1 cellular context compared by ENCODE assay signal in genomic region chr12:49108958-49109404, GRCh38.
TF ChIP-seq lines count a peak whose summit lies in the region.

No MANE protein-coding gene starts in this region.

TF ChIP-seq in GM12878, 131 proteins besides CTCF, POLR2A, EP300 and RAD21:
- TF ChIP-seq CEBPZ (IDR thresholded peaks at IDR 0.05; ENCODE audit: low read depth, low read length) (no peak), ZBTB11 (CRISPR knock-in tag; IDR thresholded peaks at IDR 0.05) (no peak), RBBP5 (conservative IDR thresholded peaks at IDR 0.05) (no peak), TCF3 (IDR thresholded peaks at IDR 0.05; ENCODE audit: borderline replicate concordance, insufficient read depth, low read depth, low read length) (no peak), SIX5 (IDR thresholded peaks at IDR 0.05; ENCODE audit: low read depth, low read length, severe bottlenecking) (no peak), POLR2AphosphoS5 (IDR thresholded peaks at IDR 0.05; ENCODE audit: low read length) (no peak), PML (IDR thresholded peaks at IDR 0.05; ENCODE audit: low read length) (no peak), CREM (IDR thresholded peaks at IDR 0.05; ENCODE audit: low read depth) (no peak), SREBF1 (IDR thresholded peaks at IDR 0.05; ENCODE audit: low read length) (no peak), HCFC1 (IDR thresholded peaks at IDR 0.05; ENCODE audit: low read length) (no peak), SIN3A (IDR thresholded peaks at IDR 0.05; ENCODE audit: low read depth, low read length) (no peak), USF1 (IDR thresholded peaks at IDR 0.05; ENCODE audit: borderline replicate concordance, extremely low read length, insufficient read depth, low read depth, low read length) (no peak), LARP7 (IDR thresholded peaks at IDR 0.05) (no peak), HSF1 (IDR thresholded peaks at IDR 0.05; ENCODE audit: low read depth, low read length) (no peak), DPF2 (IDR thresholded peaks at IDR 0.05) (no peak), ZNF217 (IDR thresholded peaks at IDR 0.05) (no peak), JUNB (IDR thresholded peaks at IDR 0.05) (no peak), FOXK2 (IDR thresholded peaks at IDR 0.05) (no peak), BCL3 (IDR thresholded peaks at IDR 0.05; ENCODE audit: borderline replicate concordance, insufficient read depth, low read depth, low read length, poor library complexity, severe bottlenecking) (no peak), ASH2L (IDR thresholded peaks at IDR 0.05; ENCODE audit: borderline replicate concordance, low read depth) (no peak)
